In genomic region chr14:52949711-52950409, GRCh38 we compare ENCODE assay signal across 7 cellular contexts. TPM values are rescaled to one million over a fixed set of nuclear protein-coding genes. Genes with fewer than 3 reads are reported as not detected.
DNase-seq lines count a peak whose midpoint lies in the region; ATAC-seq and TF ChIP-seq lines count a peak whose summit lies in the region.

No MANE protein-coding gene starts in this region.

- H4K20me1 ChIP-seq in OCI-LY3 (ENCODE audit: insufficient read depth, low read length): no peaks in the 10 kb centered on the region

- H3K36me3 ChIP-seq in OCI-LY3 (replicated peaks; ENCODE audit: low read depth, low read length) (no peaks in the 10 kb centered on the region), colonic mucosa (no peaks in the 10 kb centered on the region), suprapubic skin (no peaks in the 10 kb centered on the region)

- H3K9me3 ChIP-seq in OCI-LY3 (ENCODE audit: insufficient read depth, low read length): no peaks in the 10 kb centered on the region
- H3K9me3 ChIP-seq in colonic mucosa: no peaks in the 10 kb centered on the region
- H3K9me3 ChIP-seq in suprapubic skin: no peaks in the 10 kb centered on the region

- peaks cover 19% of the 10 kb centered on the region for H3K4me1 ChIP-seq in OCI-LY3 (ENCODE audit: low read length)
- no peaks in the 10 kb centered on the region for H3K4me1 ChIP-seq in colonic mucosa
- peaks cover 28% of the 10 kb centered on the region for H3K4me1 ChIP-seq in suprapubic skin

- H3K4me3 ChIP-seq in GM12864 (ENCODE audit: low read depth, low read length) (peak overlapping the region; percentile 62), OCI-LY3 (ENCODE audit: low read length) (peak overlapping the region; percentile 89), colonic mucosa (peak overlapping the region; percentile 61), lower leg skin (ENCODE audit: low read depth, poor library complexity, severe bottlenecking) (peak overlapping the region; percentile 82), suprapubic skin (peak overlapping the region; percentile 87)

- H3K27me3 ChIP-seq in OCI-LY3 (ENCODE audit: low read depth, low read length) (peaks cover 54% of the 10 kb centered on the region), colonic mucosa (peaks cover 7% of the 10 kb centered on the region), suprapubic skin (peaks cover 8% of the 10 kb centered on the region)

- no peak for ATAC-seq in GM21526 (IDR thresholded peaks at IDR 0.05; ENCODE audit: low FRiP score, unreplicated experiment)

- TF ChIP-seq EP300 in suprapubic skin (IDR thresholded peaks at IDR 0.05): no peak

- 1 to 2% methylated on average over 24 of the region's 24 CpGs for WGBS in lower leg skin, 2 donors
- 2% methylated on average over 24 of the region's 24 CpGs for WGBS in suprapubic skin

- H3K79me2 ChIP-seq in OCI-LY3 (ENCODE audit: low read length): no peaks in the 10 kb centered on the region

- H3K9ac ChIP-seq in OCI-LY3 (ENCODE audit: low read length): peak overlapping the region; percentile 42; the same call in 1 of the 2 replicates
- H3K9ac ChIP-seq in colonic mucosa (ENCODE audit: low read depth in 2 of 2, low read length in 2 of 2): peak overlapping the region; percentile 69 to 78

- H3K27ac ChIP-seq in OCI-LY3 (ENCODE audit: low read length) (no peak overlapping the region), colonic mucosa (peak overlapping the region; percentile 83), suprapubic skin (peak overlapping the region; percentile 97)

- no peak for TF ChIP-seq CTCF in GM12864 (IDR thresholded peaks at IDR 0.05; ENCODE audit: low read depth, low read length, missing control alignments)
- TF ChIP-seq CTCF in OCI-LY3 (IDR thresholded peaks at IDR 0.05; ENCODE audit: low read depth, low read length): no peak
- no peak for TF ChIP-seq CTCF in colonic mucosa (IDR thresholded peaks at IDR 0.05)
- no peak for TF ChIP-seq CTCF in lower leg skin (IDR thresholded peaks at IDR 0.05)
- TF ChIP-seq CTCF in suprapubic skin (IDR thresholded peaks at IDR 0.05): no peak

- intact Hi-C loops in colonic mucosa (cut with DNase I): no loop called here
- intact Hi-C loops in lower leg skin (cut with DNase I; ENCODE audit: low total_unique reads): no loop called here

- DNase-seq in GM12864 (ENCODE audit: low read depth): no peak
- no peak for DNase-seq in colonic mucosa
- DNase-seq in lower leg skin (ENCODE audit: low spot score in 2 of 2): peak in 1 of 2 donors; percentile 34
- no peak for DNase-seq in suprapubic skin (ENCODE audit: low spot score in 2 of 2)
- DNase-seq in NCI-H774 (lab: John Stamatoyannopoulos, UW): no peak

- H2AFZ ChIP-seq in OCI-LY3 (ENCODE audit: low read depth, low read length): no peak overlapping the region

- TF ChIP-seq POLR2A in lower leg skin (IDR thresholded peaks at IDR 0.05): no peak
- TF ChIP-seq POLR2A in suprapubic skin (IDR thresholded peaks at IDR 0.05): no peak

- H3K4me2 ChIP-seq in OCI-LY3 (ENCODE audit: low read length): peak overlapping the region; percentile 69

RNA-seq across cellular contexts. Expression of gene FERMT2, which starts 1.0 kb away (rescaled TPM):
- total RNA-seq in colonic mucosa: 10 to 100 TPM in 1 of 2 donors, 1 to 10 TPM in 1; 6.3 to 43.9 TPM
- 10 to 100 TPM in 3 of 4 donors, 1 to 10 TPM in 1; 8.4 to 27.0 (median 15.1) TPM for total RNA-seq in lower leg skin
- 10 to 100 TPM in 3 of 4 donors, 1 to 10 TPM in 1; 9.1 to 17.7 (median 15.1) TPM for total RNA-seq in suprapubic skin
